8 cellular contexts compared by ENCODE assay signal in genomic region chr21:21232320-21232719, GRCh38.
DNase-seq lines count a peak whose midpoint lies in the region; ATAC-seq and FAIRE-seq lines count a peak whose summit lies in the region.

No MANE protein-coding gene starts in this region.

- no peak for ATAC-seq in HG03521 (IDR thresholded peaks at IDR 0.05; ENCODE audit: unreplicated experiment)

- FAIRE-seq in endometrium (lab: Jason Lieb, UNC) = peak; percentile 92

- DNase-seq in NCI-H2227 (lab: John Stamatoyannopoulos, UW; ENCODE audit: unreplicated experiment) = peak; percentile 65
- no peak for DNase-seq in NCI-H2227 treated with DMSO at 0.1 percent for 48 hours (lab: John Stamatoyannopoulos, UW)
- DNase-seq in NCI-H774 (lab: John Stamatoyannopoulos, UW) = peak; percentile 10
- DNase-seq in putamen (ENCODE audit: low spot score) = peak; percentile 62
- no peak for DNase-seq in stimulated activated CD4-positive, alpha-beta T cell treated with anti-CD3 and anti-CD28 coated beads, Interleukin-1b, Interleukin-23, amount 100 ng/mL, for 48 hours
- DNase-seq in iPS-NIHi11 (ENCODE audit: low spot score) = no peak

Comparison
In these comparisons a context has a peak if more than half of its experiments do, and no peak if none do; other contexts are left out.
1. DNase-seq: peak in NCI-H2227 (single experiment), NCI-H774 (single experiment) and putamen (single experiment); none in NCI-H2227 treated with DMSO at 0.1 percent for 48 hours (single experiment), stimulated activated CD4-positive, alpha-beta T cell treated with anti-CD3 and anti-CD28 coated beads, Interleukin-1b, Interleukin-23, amount 100 ng/mL, for 48 hours (single experiment) and iPS-NIHi11 (single experiment).